ENCODE assay signal across 1 cellular context in the genomic region with DNA sequence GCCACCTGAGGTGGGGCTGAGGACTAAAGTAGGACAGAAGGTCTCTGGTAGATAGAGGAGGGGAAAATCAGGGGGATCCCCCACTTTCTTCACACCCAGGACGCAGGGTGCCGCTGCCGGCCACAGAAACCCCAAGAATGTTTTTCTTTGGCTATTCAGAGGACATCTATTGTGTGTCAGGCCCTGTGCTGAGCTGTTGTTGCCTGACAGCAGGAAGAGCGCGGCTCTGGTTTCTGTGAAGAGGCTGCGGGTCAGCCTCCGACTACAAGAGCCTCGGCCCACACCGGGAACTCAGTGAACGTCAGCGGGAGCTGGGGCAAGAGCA.
TF ChIP-seq lines count a peak whose summit lies in the region.

No MANE protein-coding gene starts in this region.

TF ChIP-seq in WTC11, 78 proteins besides CTCF, POLR2A, EP300 and RAD21 (continued from another document):
- TF ChIP-seq, protein P1, sequence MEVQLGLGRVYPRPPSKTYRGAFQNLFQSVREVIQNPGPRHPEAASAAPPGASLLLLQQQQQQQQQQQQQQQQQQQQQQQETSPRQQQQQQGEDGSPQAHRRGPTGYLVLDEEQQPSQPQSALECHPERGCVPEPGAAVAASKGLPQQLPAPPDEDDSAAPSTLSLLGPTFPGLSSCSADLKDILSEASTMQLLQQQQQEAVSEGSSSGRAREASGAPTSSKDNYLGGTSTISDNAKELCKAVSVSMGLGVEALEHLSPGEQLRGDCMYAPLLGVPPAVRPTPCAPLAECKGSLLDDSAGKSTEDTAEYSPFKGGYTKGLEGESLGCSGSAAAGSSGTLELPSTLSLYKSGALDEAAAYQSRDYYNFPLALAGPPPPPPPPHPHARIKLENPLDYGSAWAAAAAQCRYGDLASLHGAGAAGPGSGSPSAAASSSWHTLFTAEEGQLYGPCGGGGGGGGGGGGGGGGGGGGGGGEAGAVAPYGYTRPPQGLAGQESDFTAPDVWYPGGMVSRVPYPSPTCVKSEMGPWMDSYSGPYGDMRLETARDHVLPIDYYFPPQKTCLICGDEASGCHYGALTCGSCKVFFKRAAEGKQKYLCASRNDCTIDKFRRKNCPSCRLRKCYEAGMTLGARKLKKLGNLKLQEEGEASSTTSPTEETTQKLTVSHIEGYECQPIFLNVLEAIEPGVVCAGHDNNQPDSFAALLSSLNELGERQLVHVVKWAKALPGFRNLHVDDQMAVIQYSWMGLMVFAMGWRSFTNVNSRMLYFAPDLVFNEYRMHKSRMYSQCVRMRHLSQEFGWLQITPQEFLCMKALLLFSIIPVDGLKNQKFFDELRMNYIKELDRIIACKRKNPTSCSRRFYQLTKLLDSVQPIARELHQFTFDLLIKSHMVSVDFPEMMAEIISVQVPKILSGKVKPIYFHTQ (CRISPR knock-in tag; IDR thresholded peaks at IDR 0.05), result peak; percentile 43; the same call in 1 of the 2 replicates
- TF ChIP-seq MXD4 (CRISPR knock-in tag; IDR thresholded peaks at IDR 0.05; ENCODE audit: borderline replicate concordance) (no peak), ZNF219 (CRISPR knock-in tag; IDR thresholded peaks at IDR 0.05; ENCODE audit: borderline replicate concordance) (no peak), TEAD1 (CRISPR knock-in tag; IDR thresholded peaks at IDR 0.05) (no peak), FOXP1 (CRISPR knock-in tag; IDR thresholded peaks at IDR 0.05; ENCODE audit: borderline replicate concordance) (no peak; the same call in 1 of the 2 replicates), PRRX2 (CRISPR knock-in tag; IDR thresholded peaks at IDR 0.05) (no peak), ZNF671 (CRISPR knock-in tag; IDR thresholded peaks at IDR 0.05) (0 out of 2 replicates have a peak, but pooled peaks have one; percentile 43), RORB (CRISPR knock-in tag; IDR thresholded peaks at IDR 0.05) (no peak), SOX15 (CRISPR knock-in tag; IDR thresholded peaks at IDR 0.05) (no peak), SMAD3 (CRISPR knock-in tag; IDR thresholded peaks at IDR 0.05; ENCODE audit: borderline replicate concordance) (0 out of 2 replicates have a peak, but pooled peaks have one; percentile 23), NR1H2 (CRISPR knock-in tag; IDR thresholded peaks at IDR 0.05) (no peak), ZBTB21 (CRISPR knock-in tag; IDR thresholded peaks at IDR 0.05; ENCODE audit: borderline replicate concordance) (no peak), FOXK1 (CRISPR knock-in tag; IDR thresholded peaks at IDR 0.05) (no peak), ZNF416 (CRISPR knock-in tag; IDR thresholded peaks at IDR 0.05) (0 out of 2 replicates have a peak, but pooled peaks have one; percentile 7), ZNF232 (CRISPR knock-in tag; IDR thresholded peaks at IDR 0.05) (no peak), ETV6 (CRISPR knock-in tag; IDR thresholded peaks at IDR 0.05) (no peak)
- TF ChIP-seq, protein P2, sequence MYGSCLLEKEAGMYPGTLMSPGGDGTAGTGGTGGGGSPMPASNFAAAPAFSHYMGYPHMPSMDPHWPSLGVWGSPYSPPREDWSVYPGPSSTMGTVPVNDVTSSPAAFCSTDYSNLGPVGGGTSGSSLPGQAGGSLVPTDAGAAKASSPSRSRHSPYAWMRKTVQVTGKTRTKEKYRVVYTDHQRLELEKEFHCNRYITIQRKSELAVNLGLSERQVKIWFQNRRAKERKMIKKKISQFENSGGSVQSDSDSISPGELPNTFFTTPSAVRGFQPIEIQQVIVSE (CRISPR knock-in tag; IDR thresholded peaks at IDR 0.05; ENCODE audit: borderline replicate concordance), result no peak
- TF ChIP-seq, protein P3, sequence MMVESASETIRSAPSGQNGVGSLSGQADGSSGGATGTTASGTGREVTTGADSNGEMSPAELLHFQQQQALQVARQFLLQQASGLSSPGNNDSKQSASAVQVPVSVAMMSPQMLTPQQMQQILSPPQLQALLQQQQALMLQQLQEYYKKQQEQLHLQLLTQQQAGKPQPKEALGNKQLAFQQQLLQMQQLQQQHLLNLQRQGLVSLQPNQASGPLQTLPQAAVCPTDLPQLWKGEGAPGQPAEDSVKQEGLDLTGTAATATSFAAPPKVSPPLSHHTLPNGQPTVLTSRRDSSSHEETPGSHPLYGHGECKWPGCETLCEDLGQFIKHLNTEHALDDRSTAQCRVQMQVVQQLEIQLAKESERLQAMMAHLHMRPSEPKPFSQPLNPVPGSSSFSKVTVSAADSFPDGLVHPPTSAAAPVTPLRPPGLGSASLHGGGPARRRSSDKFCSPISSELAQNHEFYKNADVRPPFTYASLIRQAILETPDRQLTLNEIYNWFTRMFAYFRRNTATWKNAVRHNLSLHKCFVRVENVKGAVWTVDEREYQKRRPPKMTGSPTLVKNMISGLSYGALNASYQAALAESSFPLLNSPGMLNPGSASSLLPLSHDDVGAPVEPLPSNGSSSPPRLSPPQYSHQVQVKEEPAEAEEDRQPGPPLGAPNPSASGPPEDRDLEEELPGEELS (CRISPR knock-in tag; IDR thresholded peaks at IDR 0.05), result no peak
- TF ChIP-seq, protein P4, sequence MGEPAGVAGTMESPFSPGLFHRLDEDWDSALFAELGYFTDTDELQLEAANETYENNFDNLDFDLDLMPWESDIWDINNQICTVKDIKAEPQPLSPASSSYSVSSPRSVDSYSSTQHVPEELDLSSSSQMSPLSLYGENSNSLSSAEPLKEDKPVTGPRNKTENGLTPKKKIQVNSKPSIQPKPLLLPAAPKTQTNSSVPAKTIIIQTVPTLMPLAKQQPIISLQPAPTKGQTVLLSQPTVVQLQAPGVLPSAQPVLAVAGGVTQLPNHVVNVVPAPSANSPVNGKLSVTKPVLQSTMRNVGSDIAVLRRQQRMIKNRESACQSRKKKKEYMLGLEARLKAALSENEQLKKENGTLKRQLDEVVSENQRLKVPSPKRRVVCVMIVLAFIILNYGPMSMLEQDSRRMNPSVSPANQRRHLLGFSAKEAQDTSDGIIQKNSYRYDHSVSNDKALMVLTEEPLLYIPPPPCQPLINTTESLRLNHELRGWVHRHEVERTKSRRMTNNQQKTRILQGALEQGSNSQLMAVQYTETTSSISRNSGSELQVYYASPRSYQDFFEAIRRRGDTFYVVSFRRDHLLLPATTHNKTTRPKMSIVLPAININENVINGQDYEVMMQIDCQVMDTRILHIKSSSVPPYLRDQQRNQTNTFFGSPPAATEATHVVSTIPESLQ (CRISPR knock-in tag; IDR thresholded peaks at IDR 0.05), result no peak
- TF ChIP-seq, protein P5, sequence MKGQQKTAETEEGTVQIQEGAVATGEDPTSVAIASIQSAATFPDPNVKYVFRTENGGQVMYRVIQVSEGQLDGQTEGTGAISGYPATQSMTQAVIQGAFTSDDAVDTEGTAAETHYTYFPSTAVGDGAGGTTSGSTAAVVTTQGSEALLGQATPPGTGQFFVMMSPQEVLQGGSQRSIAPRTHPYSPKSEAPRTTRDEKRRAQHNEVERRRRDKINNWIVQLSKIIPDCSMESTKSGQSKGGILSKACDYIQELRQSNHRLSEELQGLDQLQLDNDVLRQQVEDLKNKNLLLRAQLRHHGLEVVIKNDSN (CRISPR knock-in tag; IDR thresholded peaks at IDR 0.05), result no peak
- TF ChIP-seq, protein P6, sequence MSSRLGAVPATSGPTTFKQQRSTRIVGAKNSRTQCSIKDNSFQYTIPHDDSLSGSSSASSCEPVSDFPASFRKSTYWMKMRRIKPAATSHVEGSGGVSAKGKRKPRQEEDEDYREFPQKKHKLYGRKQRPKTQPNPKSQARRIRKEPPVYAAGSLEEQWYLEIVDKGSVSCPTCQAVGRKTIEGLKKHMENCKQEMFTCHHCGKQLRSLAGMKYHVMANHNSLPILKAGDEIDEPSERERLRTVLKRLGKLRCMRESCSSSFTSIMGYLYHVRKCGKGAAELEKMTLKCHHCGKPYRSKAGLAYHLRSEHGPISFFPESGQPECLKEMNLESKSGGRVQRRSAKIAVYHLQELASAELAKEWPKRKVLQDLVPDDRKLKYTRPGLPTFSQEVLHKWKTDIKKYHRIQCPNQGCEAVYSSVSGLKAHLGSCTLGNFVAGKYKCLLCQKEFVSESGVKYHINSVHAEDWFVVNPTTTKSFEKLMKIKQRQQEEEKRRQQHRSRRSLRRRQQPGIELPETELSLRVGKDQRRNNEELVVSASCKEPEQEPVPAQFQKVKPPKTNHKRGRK (CRISPR knock-in tag; IDR thresholded peaks at IDR 0.05; ENCODE audit: borderline replicate concordance), result no peak
- TF ChIP-seq, protein P7, sequence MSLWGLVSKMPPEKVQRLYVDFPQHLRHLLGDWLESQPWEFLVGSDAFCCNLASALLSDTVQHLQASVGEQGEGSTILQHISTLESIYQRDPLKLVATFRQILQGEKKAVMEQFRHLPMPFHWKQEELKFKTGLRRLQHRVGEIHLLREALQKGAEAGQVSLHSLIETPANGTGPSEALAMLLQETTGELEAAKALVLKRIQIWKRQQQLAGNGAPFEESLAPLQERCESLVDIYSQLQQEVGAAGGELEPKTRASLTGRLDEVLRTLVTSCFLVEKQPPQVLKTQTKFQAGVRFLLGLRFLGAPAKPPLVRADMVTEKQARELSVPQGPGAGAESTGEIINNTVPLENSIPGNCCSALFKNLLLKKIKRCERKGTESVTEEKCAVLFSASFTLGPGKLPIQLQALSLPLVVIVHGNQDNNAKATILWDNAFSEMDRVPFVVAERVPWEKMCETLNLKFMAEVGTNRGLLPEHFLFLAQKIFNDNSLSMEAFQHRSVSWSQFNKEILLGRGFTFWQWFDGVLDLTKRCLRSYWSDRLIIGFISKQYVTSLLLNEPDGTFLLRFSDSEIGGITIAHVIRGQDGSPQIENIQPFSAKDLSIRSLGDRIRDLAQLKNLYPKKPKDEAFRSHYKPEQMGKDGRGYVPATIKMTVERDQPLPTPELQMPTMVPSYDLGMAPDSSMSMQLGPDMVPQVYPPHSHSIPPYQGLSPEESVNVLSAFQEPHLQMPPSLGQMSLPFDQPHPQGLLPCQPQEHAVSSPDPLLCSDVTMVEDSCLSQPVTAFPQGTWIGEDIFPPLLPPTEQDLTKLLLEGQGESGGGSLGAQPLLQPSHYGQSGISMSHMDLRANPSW (CRISPR knock-in tag; conservative IDR thresholded peaks at IDR 0.05; ENCODE audit: low read depth), result no peak
- TF ChIP-seq, protein P8, sequence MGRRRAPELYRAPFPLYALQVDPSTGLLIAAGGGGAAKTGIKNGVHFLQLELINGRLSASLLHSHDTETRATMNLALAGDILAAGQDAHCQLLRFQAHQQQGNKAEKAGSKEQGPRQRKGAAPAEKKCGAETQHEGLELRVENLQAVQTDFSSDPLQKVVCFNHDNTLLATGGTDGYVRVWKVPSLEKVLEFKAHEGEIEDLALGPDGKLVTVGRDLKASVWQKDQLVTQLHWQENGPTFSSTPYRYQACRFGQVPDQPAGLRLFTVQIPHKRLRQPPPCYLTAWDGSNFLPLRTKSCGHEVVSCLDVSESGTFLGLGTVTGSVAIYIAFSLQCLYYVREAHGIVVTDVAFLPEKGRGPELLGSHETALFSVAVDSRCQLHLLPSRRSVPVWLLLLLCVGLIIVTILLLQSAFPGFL (CRISPR knock-in tag; IDR thresholded peaks at IDR 0.05; ENCODE audit: borderline replicate concordance), result no peak
